1 cellular context compared by ENCODE assay signal in genomic region chr1:54490361-54491248, GRCh38.
TF ChIP-seq lines count a peak whose summit lies in the region.

No MANE protein-coding gene starts in this region.

TF ChIP-seq in HEK293, 187 proteins besides CTCF, POLR2A, EP300 and RAD21 (continued from another document):
- TF ChIP-seq ZNF513 (tag by site-specific recombination; IDR thresholded peaks at IDR 0.05) (no peak), ZSCAN23 (tag by site-specific recombination; IDR thresholded peaks at IDR 0.05) (no peak), ZNF10 (tag by site-specific recombination; IDR thresholded peaks at IDR 0.05) (no peak), EGR2 (tag by site-specific recombination; IDR thresholded peaks at IDR 0.05; ENCODE audit: low read depth) (no peak), ZNF391 (tag by site-specific recombination; IDR thresholded peaks at IDR 0.05; ENCODE audit: borderline replicate concordance, low read depth) (no peak), KLF1 (tag by site-specific recombination; IDR thresholded peaks at IDR 0.05) (peak; percentile 49; the same call in 1 of the 2 replicates), ZBTB20 (tag by site-specific recombination; IDR thresholded peaks at IDR 0.05) (no peak), PRDM10 (tag by site-specific recombination; IDR thresholded peaks at IDR 0.05) (no peak), TRIM28 (IDR thresholded peaks at IDR 0.05; ENCODE audit: borderline replicate concordance, low read length) (no peak), ZNF266 (tag by site-specific recombination; IDR thresholded peaks at IDR 0.05; ENCODE audit: low read depth) (no peak)
